ENCODE assay signal across 13 cellular contexts in the genomic region with DNA sequence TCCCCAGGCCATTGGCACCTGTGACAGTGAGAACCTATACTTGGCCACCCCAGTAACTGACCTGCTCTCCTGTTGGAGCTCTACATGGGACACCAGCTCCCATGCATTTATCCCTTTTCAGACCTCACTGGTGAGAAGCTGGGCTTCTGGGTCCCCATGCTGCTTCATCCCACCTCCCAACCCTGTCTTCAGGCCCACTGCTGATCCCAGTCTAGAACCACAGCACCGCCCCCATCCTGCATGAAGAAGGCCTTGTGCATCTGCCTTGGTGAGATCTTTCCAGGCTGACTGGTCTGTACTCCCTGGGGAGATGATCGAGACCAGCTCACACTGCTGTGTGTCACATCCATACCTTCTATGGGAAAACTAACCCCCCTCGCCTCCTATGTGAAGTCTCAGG.
"Had no signal": no experiment of that assay in that cellular context is flagged by ENCODE, and none has a peak within 500 bp of the region (broad histone marks: within the 10 kb centered on the region; RNA-seq: fewer than 3 reads in every experiment).

No MANE protein-coding gene starts in this region.

- H3K36me3 Mint-ChIP-seq: mesothelial cell of epicardium had no signal

- H3K4me1 Mint-ChIP-seq: mesothelial cell of epicardium had no signal

- H3K27ac ChIP-seq: body of pancreas, prostate gland, SK-N-MC had no signal

- H3K4me1 ChIP-seq: body of pancreas, prostate gland had no signal

- H3K27me3 ChIP-seq: body of pancreas had no signal

- H3K9me3 Mint-ChIP-seq: activated naive CD4-positive, alpha-beta T cell treated with anti-CD3 and anti-CD28 coated beads for 36 hours; activated T-helper 2 cell treated with anti-CD3 and anti-CD28 coated beads, Interferon-gamma antibody, Interleukin-2, Interleukin-4, amounts not matched to agents 10 μg/mL and 5 μg/mL and 100 μg/mL, durations not matched to agents 14 hours and 24 hours and 36 hours; mesothelial cell of epicardium; stimulated activated memory B cell treated with anti-CD40 and anti-IgM and Interleukin-4, amounts not matched to agents 10 μg/mL and 1 μg/mL and 100 μg/mL, for 72 hours; T-helper 2 cell treated with Interferon-gamma antibody and Interleukin-4, amounts not matched to agents 5 μg/mL and 100 μg/mL, for 36 hours had no signal

- H3K27ac Mint-ChIP-seq: activated naive CD4-positive, alpha-beta T cell treated with anti-CD3 and anti-CD28 coated beads for 36 hours; activated T-helper 2 cell treated with anti-CD3 and anti-CD28 coated beads, Interferon-gamma antibody, Interleukin-2, Interleukin-4, amounts not matched to agents 10 μg/mL and 5 μg/mL and 100 μg/mL, durations not matched to agents 14 hours and 24 hours and 36 hours; mesothelial cell of epicardium; stimulated activated memory B cell treated with anti-CD40 and anti-IgM and Interleukin-4, amounts not matched to agents 10 μg/mL and 1 μg/mL and 100 μg/mL, for 72 hours; T-helper 2 cell treated with Interferon-gamma antibody and Interleukin-4, amounts not matched to agents 5 μg/mL and 100 μg/mL, for 36 hours had no signal

- H3K4me3 ChIP-seq: body of pancreas, lung, prostate gland, SK-N-MC had no signal

- H3K9me3 ChIP-seq: body of pancreas, prostate gland had no signal

- DNase-seq: activated naive CD4-positive, alpha-beta T cell treated with anti-CD3 and anti-CD28 coated beads for 36 hours; caudate nucleus; right cardiac atrium; small intestine; stimulated activated CD4-positive, alpha-beta T cell treated with anti-CD3 and anti-CD28 coated beads, Interleukin-4, amount 100 ng/mL, for 1 hour had no signal

- H3K4me3 Mint-ChIP-seq: activated naive CD4-positive, alpha-beta T cell treated with anti-CD3 and anti-CD28 coated beads for 36 hours; mesothelial cell of epicardium; stimulated activated memory B cell treated with anti-CD40 and anti-IgM and Interleukin-4, amounts not matched to agents 10 μg/mL and 1 μg/mL and 100 μg/mL, for 72 hours; T-helper 2 cell treated with Interferon-gamma antibody and Interleukin-4, amounts not matched to agents 5 μg/mL and 100 μg/mL, for 36 hours had no signal

- H3K36me3 ChIP-seq: prostate gland had no signal

- ATAC-seq: body of pancreas; right cardiac atrium; stimulated activated memory B cell treated with anti-CD40 and anti-IgM and Interleukin-4, amounts not matched to agents 10 μg/mL and 1 μg/mL and 100 μg/mL, for 72 hours had no signal

- H3K27me3 Mint-ChIP-seq: stimulated activated memory B cell treated with anti-CD40 and anti-IgM and Interleukin-4, amounts not matched to agents 10 μg/mL and 1 μg/mL and 100 μg/mL, for 72 hours had no signal
